Comparison of ENCODE assay signal across 27 cellular contexts in genomic region chr20:32773214-32773613, GRCh38.
"Had no signal": no experiment of that assay in that cellular context is flagged by ENCODE, and none has a peak within 500 bp of the region (broad histone marks: within the 10 kb centered on the region; RNA-seq: fewer than 3 reads in every experiment).

No MANE protein-coding gene starts in this region.

- H3K4me3 ChIP-seq: dorsolateral prefrontal cortex, esophagus muscularis mucosa, lung, mucosa of descending colon, ovary, psoas muscle, sigmoid colon, stomach, thyroid gland had no signal

- FAIRE-seq: colon, endothelial cell of umbilical vein, kidney had no signal

- H3K27me3 ChIP-seq: dorsolateral prefrontal cortex, esophagus muscularis mucosa, ovary, sigmoid colon, stomach, thyroid gland had no signal

- H3K27me3 Mint-ChIP-seq: memory B cell, naive B cell, type B pancreatic cell had no signal

- H3K9me3 ChIP-seq: esophagus muscularis mucosa, mucosa of descending colon, ovary, psoas muscle, sigmoid colon, stomach, thyroid gland had no signal

- H3K27ac Mint-ChIP-seq: memory B cell; mesothelial cell of epicardium; nephron progenitor cell; stimulated activated effector memory CD8-positive, alpha-beta T cell treated with anti-CD3 and anti-CD28 coated beads, Interleukin-12 subunit alpha, Interleukin-12 subunit beta, amount 100 ng/mL, for 72 hours had no signal

- ATAC-seq: left lobe of liver; mucosa of descending colon; psoas muscle; right cardiac atrium; stimulated activated effector memory CD8-positive, alpha-beta T cell treated with anti-CD3 and anti-CD28 coated beads, Interleukin-12 subunit alpha, Interleukin-12 subunit beta, amount 100 ng/mL, for 72 hours had no signal

- H3K27ac ChIP-seq: dorsolateral prefrontal cortex, esophagus muscularis mucosa, ovary, psoas muscle, sigmoid colon, stomach, thyroid gland had no signal

- H3K36me3 Mint-ChIP-seq: memory B cell; mesothelial cell of epicardium; naive B cell; stimulated activated effector memory CD8-positive, alpha-beta T cell treated with anti-CD3 and anti-CD28 coated beads, Interleukin-12 subunit alpha, Interleukin-12 subunit beta, amount 100 ng/mL, for 72 hours; type B pancreatic cell had no signal

- H3K4me1 Mint-ChIP-seq: memory B cell had no signal

- H3K4me3 Mint-ChIP-seq: memory B cell; mesothelial cell of epicardium; naive B cell; nephron progenitor cell; stimulated activated effector memory CD8-positive, alpha-beta T cell treated with anti-CD3 and anti-CD28 coated beads, Interleukin-12 subunit alpha, Interleukin-12 subunit beta, amount 100 ng/mL, for 72 hours; type B pancreatic cell had no signal

- H3K4me1 ChIP-seq: psoas muscle, thyroid gland had no signal

- H3K9me3 Mint-ChIP-seq: memory B cell; mesothelial cell of epicardium; naive B cell; nephron progenitor cell; stimulated activated effector memory CD8-positive, alpha-beta T cell treated with anti-CD3 and anti-CD28 coated beads, Interleukin-12 subunit alpha, Interleukin-12 subunit beta, amount 100 ng/mL, for 72 hours; type B pancreatic cell had no signal

- DNase-seq: cerebellar nuclear complex; dorsolateral prefrontal cortex; effector CD4-positive, alpha-beta T cell; foreskin melanocyte; kidney; mucosa of descending colon; naive B cell; nephron progenitor cell; occipital lobe; ovary; right cardiac atrium; sigmoid colon; stimulated activated CD4-positive, alpha-beta T cell treated with anti-CD3 and anti-CD28 coated beads, Interleukin-2, amount 100 ng/mL, for 24 hours; stimulated activated CD4-positive, alpha-beta T cell treated with anti-CD3 and anti-CD28 coated beads, Interleukin-4, amount 100 ng/mL, for 24 hours; stimulated activated naive CD4-positive, alpha-beta T cell treated with Interleukin-2 at 50 U/mL for 16 hours; stomach; thyroid gland had no signal

- H3K36me3 ChIP-seq: esophagus muscularis mucosa, ovary, sigmoid colon, stomach, thyroid gland had no signal
